In genomic region chr9:120901704-120902103, GRCh38 we compare ENCODE assay signal across 15 cellular contexts. TPM values are rescaled to one million over a fixed set of nuclear protein-coding genes. Genes with fewer than 3 reads are reported as not detected.
A peak's percentile ranks its signal among the peaks of the same experiment; 100 is the strongest.
DNase-seq lines count a peak whose midpoint lies in the region; ATAC-seq, FAIRE-seq and TF ChIP-seq lines count a peak whose summit lies in the region.
"Had no signal": no experiment of that assay in that cellular context is flagged by ENCODE, and none has a peak within 500 bp of the region (broad histone marks: within the 10 kb centered on the region; RNA-seq: fewer than 3 reads in every experiment).

No MANE protein-coding gene starts in this region.

- peak overlapping the region in 1 of 2 experiments; percentile 15; a peak in 1 of 4 replicates for H3K9ac ChIP-seq in K562 (ENCODE audit: insufficient read depth in 1 of 2, low read depth in 2 of 2, low read length in 2 of 2)

- no TSS peak for BruUV-seq in K562 (replicated peaks; lab: Mats Ljungman, UMichigan)

- TF ChIP-seq POLR2A in K562 (conservative IDR thresholded peaks at IDR 0.05): no peak
- TF ChIP-seq POLR2A in right lobe of liver (IDR thresholded peaks at IDR 0.05): no peak

- no peak for FAIRE-seq in K562 (lab: Jason Lieb, UNC)
- FAIRE-seq: astrocyte had no signal

- POLR2A ChIA-PET in CD4-positive, alpha-beta T cell (lab: Charles Lee): interaction anchor here (5.9 to 36.2 kb wide), 3 partner anchors 12 to 28 kb away, joined by 68 to 1343 read pairs (median 570); partner anchors contain the start of gene TRAF1
- POLR2A ChIA-PET in K562 (lab: Yijun Ruan, JAX): interaction anchor here (0.6 to 22.9 kb wide), 5 partner anchors 7 to 65 kb away, joined by 3 to 464 read pairs (median 4); partner anchors contain the start of gene PHF19

- H4K20me1 ChIP-seq in K562 (replicated peaks; ENCODE audit: control insufficient read depth, insufficient read depth, low read length): no peaks in the 10 kb centered on the region

- H3K4me1 ChIP-seq in K562 (replicated peaks in 1 of 2; ENCODE audit: control insufficient read depth in 2 of 2, insufficient read depth in 2 of 2, low read length in 2 of 2) (peaks cover 41 to 44% of the 10 kb centered on the region in 2 experiments), right lobe of liver (no peaks in the 10 kb centered on the region)

- H3K27ac ChIP-seq in CD4-positive, alpha-beta T cell (ENCODE audit: low read depth, low read length): peak overlapping the region; percentile 93
- H3K27ac ChIP-seq in K562 (ENCODE audit: extremely low read depth, low read depth, low read length): no peak overlapping the region
- H3K27ac ChIP-seq in right lobe of liver: no peak overlapping the region
- H3K27ac ChIP-seq: 22Rv1, left ventricle myocardium inferior had no signal

- H3K4me3 ChIP-seq in K562 (no peak overlapping the region), right lobe of liver (no peak overlapping the region)
- H3K4me3 ChIP-seq: left ventricle myocardium inferior had no signal

- DNase-seq in DMS53 (lab: John Stamatoyannopoulos, UW) (peak; percentile 69), DMS53 treated with DMSO at 0.1 percent for 48 hours (lab: John Stamatoyannopoulos, UW; ENCODE audit: unreplicated experiment) (no peak), NCI-H510A treated with DMSO at 0.1 percent for 48 hours (lab: John Stamatoyannopoulos, UW) (peak; percentile 93), K562 (ENCODE audit: extremely low read depth in 1 of 4, low spot score in 3 of 4) (no peak), right lobe of liver (no peak), NCI-H1930 (lab: John Stamatoyannopoulos, UW) (no peak)
- DNase-seq in CD4-positive, alpha-beta T cell: no peak
- DNase-seq: COR-L47, dermis blood vessel endothelial cell, left ventricle myocardium inferior, T-helper 9 cell had no signal

- no peaks in the 10 kb centered on the region for H3K27me3 Mint-ChIP-seq in CD4-positive, alpha-beta T cell

- in situ Hi-C loops in K562 (cut with MboI): no loop called here

- H3K27me3 ChIP-seq in CD4-positive, alpha-beta T cell (ENCODE audit: control insufficient read depth, insufficient read depth, low read length): no peaks in the 10 kb centered on the region
- H3K27me3 ChIP-seq in K562 (ENCODE audit: control insufficient read depth in 2 of 2, insufficient read depth in 2 of 2, low read length in 2 of 2) (no peaks in the 10 kb centered on the region), right lobe of liver (no peaks in the 10 kb centered on the region)

- no peaks in the 10 kb centered on the region for H3K9me3 Mint-ChIP-seq in CD4-positive, alpha-beta T cell

- no peaks in the 10 kb centered on the region for H3K9me1 ChIP-seq in K562 (ENCODE audit: control insufficient read depth, insufficient read depth, low read length)

- H3K4me2 ChIP-seq in K562 (ENCODE audit: insufficient read depth, low read length): no peak overlapping the region

- intact Hi-C loops in CD4-positive, alpha-beta T cell (cut with DNase I, micrococcal nuclease): no loop called here
- intact Hi-C loops in K562 (cut with micrococcal nuclease): no loop called here
- intact Hi-C loops in right lobe of liver (cut with DNase I): no loop called here

- no peaks in the 10 kb centered on the region for H3K79me2 ChIP-seq in K562 (ENCODE audit: control insufficient read depth, insufficient read depth, low read length)

- peak overlapping the region; percentile 49 for H3K4me3 Mint-ChIP-seq in CD4-positive, alpha-beta T cell

- peaks cover 51% of the 10 kb centered on the region for H3K36me3 Mint-ChIP-seq in CD4-positive, alpha-beta T cell (ENCODE audit: low read depth)

- peak overlapping the region; percentile 4 for H2AFZ ChIP-seq in K562 (ENCODE audit: low read depth, low read length)

- H3K4me1 Mint-ChIP-seq in CD4-positive, alpha-beta T cell (ENCODE audit: low read depth): peaks cover 87% of the 10 kb centered on the region

- peak overlapping the region; percentile 99 for H3K27ac Mint-ChIP-seq in CD4-positive, alpha-beta T cell

- TF ChIP-seq RAD21 in K562 (CRISPR knock-in tag; conservative IDR thresholded peaks at IDR 0.05 in 1 of 2, IDR thresholded peaks at IDR 0.05 in 1 of 2): no peak

- H3K36me3 ChIP-seq in K562 (ENCODE audit: control insufficient read depth, insufficient read depth, low read length): no peaks in the 10 kb centered on the region
- no peaks in the 10 kb centered on the region for H3K36me3 ChIP-seq in right lobe of liver

- TF ChIP-seq CTCF in CD4-positive, alpha-beta T cell (IDR thresholded peaks at IDR 0.05): no peak
- TF ChIP-seq CTCF in K562 (IDR thresholded peaks at IDR 0.05 in 2 of 3, conservative IDR thresholded peaks at IDR 0.05 in 1 of 3; ENCODE audit: insufficient read depth in 2 of 3, low read depth in 1 of 3, low read length in 3 of 3) (no peak), right lobe of liver (IDR thresholded peaks at IDR 0.05) (no peak)

- no peak for ATAC-seq in CD4-positive, alpha-beta T cell (ENCODE audit: poor library complexity)
- ATAC-seq in K562: no peak
- no peak for ATAC-seq in right lobe of liver
- ATAC-seq in GM21367 (IDR thresholded peaks at IDR 0.05; ENCODE audit: unreplicated experiment): no peak
- ATAC-seq: right cardiac atrium had no signal

- WGBS in K562 (ENCODE audit: insufficient coverage, low coverage, missing lambda C conversion rate): 57% methylated on average over 4 of the region's 4 CpGs
- 100% methylated on average over 2 of the region's 4 CpGs for WGBS in right lobe of liver (ENCODE audit: insufficient coverage, low coverage, low lambda C conversion rate, missing lambda C conversion rate)

- no peaks in the 10 kb centered on the region for H3K9me3 ChIP-seq in CD4-positive, alpha-beta T cell (ENCODE audit: control insufficient read depth, low read length)
- H3K9me3 ChIP-seq in K562 (replicated peaks; ENCODE audit: control insufficient read depth, insufficient read depth, low read depth, low read length) (no peaks in the 10 kb centered on the region), right lobe of liver (no peaks in the 10 kb centered on the region)
- H3K9me3 ChIP-seq: left ventricle myocardium inferior had no signal

- no peak for TF ChIP-seq EP300 in K562 (IDR thresholded peaks at IDR 0.05; ENCODE audit: low read length)

- CTCF ChIA-PET in CD4-positive, alpha-beta T cell (lab: Charles Lee): no interaction called here
- CTCF ChIA-PET in K562 (lab: Yijun Ruan, JAX; ENCODE audit: low intra/inter-chr PET ratio): no interaction called here

RNA-seq across cellular contexts. Expression of gene PHF19, which starts 24.7 kb away (rescaled TPM):
- 10 to 100 TPM; 60.3 to 63.0 TPM for total RNA-seq in CD4-positive, alpha-beta T cell
- total RNA-seq in K562 (2011; cell fraction: chromatin; rRNA removed; ENCODE audit: low replicate concordance): 622 and 1,187 TPM in 2 replicates
- 570 and 625 TPM in 2 replicates for total RNA-seq in K562 (2011; cell fraction: nucleolus; rRNA removed)
- 592 and 663 TPM in 2 replicates for total RNA-seq in K562 (2011; cell fraction: nucleoplasm; rRNA removed)
- total RNA-seq in K562 (2014; rRNA removed) (255 and 312 TPM in 2 replicates), K562 (2014; rRNA removed; fragmentation: Illumina TruSeq; extraction: Trizol) (191 and 211 TPM in 2 replicates), K562 (2015; rRNA removed; fragmentation: Illumina TruSeq; extraction: Trizol) (240 and 241 TPM in 2 replicates), K562 (2021) (372 and 373 TPM in 2 replicates), right lobe of liver (1 to 10 TPM; 2.2 to 8.0 (median 5.2) TPM)
- polyA plus RNA-seq in K562 (2011; rRNA removed) (403 and 414 TPM in 2 replicates), K562 (2014; fragmentation: Illumina TruSeq; extraction: Trizol) (292 and 365 TPM in 2 replicates), K562 (2014; fragmentation: Nextera tagmentation; extraction: Ambion mirVana) (100 to 1,000 TPM in 1 of 2 experiments, 10 to 100 TPM in 1; 95.8 to 140 TPM), K562 (2014; rRNA removed) (312 TPM in 2 replicates)
- 475 and 721 TPM in 2 replicates for polyA plus RNA-seq in K562 (2011; cell fraction: cytosol; rRNA removed)
- polyA plus RNA-seq in K562 (2011; cell fraction: nucleus; rRNA removed): 1,109 and 1,436 TPM in 2 replicates
- 275 and 342 TPM in 2 replicates for polyA plus RNA-seq in K562 (2012)
- polyA minus RNA-seq in K562 (2011; rRNA and poly(A)+ RNA removed): 333 and 440 TPM in 2 replicates
- polyA minus RNA-seq in K562 (2011; cell fraction: cytosol; rRNA and poly(A)+ RNA removed): 286 and 300 TPM in 2 replicates
- 297 and 330 TPM in 2 replicates for polyA minus RNA-seq in K562 (2011; cell fraction: nucleus; rRNA and poly(A)+ RNA removed)

RNA-seq across cellular contexts. Expression of gene TRAF1, which starts 24.9 kb away (rescaled TPM):
- 10 to 100 TPM; 60.3 to 61.7 TPM for total RNA-seq in CD4-positive, alpha-beta T cell
- 2.6 and 5.9 TPM in 2 replicates for total RNA-seq in K562 (2011; cell fraction: chromatin; rRNA removed; ENCODE audit: low replicate concordance)
- 3.0 and 4.3 TPM in 2 replicates for total RNA-seq in K562 (2011; cell fraction: nucleolus; rRNA removed)
- total RNA-seq in K562 (2011; cell fraction: nucleoplasm; rRNA removed): 2.1 and 2.3 TPM in 2 replicates
- total RNA-seq in K562 (2014; rRNA removed): not detected in 2 replicates
- 0.04 TPM in 1 of 2 replicates, not detected in the other for total RNA-seq in K562 (2014; rRNA removed; fragmentation: Illumina TruSeq; extraction: Trizol)
- 0.04 TPM in 1 of 2 replicates, not detected in the other for total RNA-seq in K562 (2015; rRNA removed; fragmentation: Illumina TruSeq; extraction: Trizol)
- 0.38 and 0.47 TPM in 2 replicates for total RNA-seq in K562 (2021)
- 0.37 and 1.1 TPM in 2 replicates for polyA plus RNA-seq in K562 (2011; rRNA removed)
- 0.29 and 1.3 TPM in 2 replicates for polyA plus RNA-seq in K562 (2011; cell fraction: cytosol; rRNA removed)
- 0.18 and 1.4 TPM in 2 replicates for polyA plus RNA-seq in K562 (2011; cell fraction: nucleus; rRNA removed)
- 0.13 and 0.18 TPM in 2 replicates for polyA plus RNA-seq in K562 (2012)
- polyA plus RNA-seq in K562 (2014; fragmentation: Illumina TruSeq; extraction: Trizol): 0.06 and 0.12 TPM in 2 replicates
- polyA plus RNA-seq in K562 (2014; fragmentation: Nextera tagmentation; extraction: Ambion mirVana): under 1 TPM in 1 of 2 experiments, not detected in 1; 0.01 TPM
- polyA plus RNA-seq in K562 (2014; rRNA removed): 0.01 and 0.03 TPM in 2 replicates
- 1.3 and 3.1 TPM in 2 replicates for polyA minus RNA-seq in K562 (2011; rRNA and poly(A)+ RNA removed)
- 0.76 TPM in 1 of 2 replicates, not detected in the other for polyA minus RNA-seq in K562 (2011; cell fraction: cytosol; rRNA and poly(A)+ RNA removed)
- 0.89 and 2.3 TPM in 2 replicates for polyA minus RNA-seq in K562 (2011; cell fraction: nucleus; rRNA and poly(A)+ RNA removed)
- total RNA-seq in right lobe of liver: 1 to 10 TPM in 5 of 6 experiments, under 1 TPM in 1; 0.99 to 2.5 (median 2.1) TPM

RNA-seq across cellular contexts. Expression of gene PSMD5, which starts 59.0 kb away (rescaled TPM):
- 10 to 100 TPM; 35.4 to 44.3 TPM for total RNA-seq in CD4-positive, alpha-beta T cell
- total RNA-seq in K562 (2011; cell fraction: chromatin; rRNA removed; ENCODE audit: low replicate concordance): 59.3 and 197 TPM in 2 replicates
- total RNA-seq in K562 (2011; cell fraction: nucleolus; rRNA removed): 30.2 and 45.4 TPM in 2 replicates
- 90.6 and 121 TPM in 2 replicates for total RNA-seq in K562 (2011; cell fraction: nucleoplasm; rRNA removed)
- total RNA-seq in K562 (2014; rRNA removed) (51.0 and 55.3 TPM in 2 replicates), K562 (2014; rRNA removed; fragmentation: Illumina TruSeq; extraction: Trizol) (76.3 and 83.0 TPM in 2 replicates), K562 (2015; rRNA removed; fragmentation: Illumina TruSeq; extraction: Trizol) (65.1 and 72.5 TPM in 2 replicates), K562 (2021) (136 and 148 TPM in 2 replicates), right lobe of liver (10 to 100 TPM; 14.1 to 29.2 (median 21.5) TPM)
- polyA plus RNA-seq in K562 (2011; rRNA removed) (107 and 148 TPM in 2 replicates), K562 (2014; fragmentation: Illumina TruSeq; extraction: Trizol) (90.1 and 114 TPM in 2 replicates), K562 (2014; fragmentation: Nextera tagmentation; extraction: Ambion mirVana) (10 to 100 TPM; 46.4 to 60.9 TPM), K562 (2014; rRNA removed) (89.4 and 95.6 TPM in 2 replicates)
- 39.0 and 70.9 TPM in 2 replicates for polyA plus RNA-seq in K562 (2011; cell fraction: cytosol; rRNA removed)
- polyA plus RNA-seq in K562 (2011; cell fraction: nucleus; rRNA removed): 34.5 and 37.0 TPM in 2 replicates
- polyA plus RNA-seq in K562 (2012): 54.7 and 61.5 TPM in 2 replicates
- polyA minus RNA-seq in K562 (2011; rRNA and poly(A)+ RNA removed): 115 and 116 TPM in 2 replicates
- polyA minus RNA-seq in K562 (2011; cell fraction: cytosol; rRNA and poly(A)+ RNA removed): 48.7 and 58.2 TPM in 2 replicates
- 28.4 and 53.9 TPM in 2 replicates for polyA minus RNA-seq in K562 (2011; cell fraction: nucleus; rRNA and poly(A)+ RNA removed)

Comparison
In these comparisons a context has a peak if more than half of its experiments do, and no peak if none do; other contexts are left out.
1. DNase-seq: peak in DMS53 (single experiment) and NCI-H510A treated with DMSO at 0.1 percent for 48 hours (single experiment); none in DMS53 treated with DMSO at 0.1 percent for 48 hours (single experiment), CD4-positive, alpha-beta T cell (0 of 10), K562 (0 of 4), right lobe of liver (0 of 3) and NCI-H1930 (0 of 2).
2. RNA of gene PHF19, which starts 24.7 kb away (total RNA-seq): 191 to 1,187 TPM in K562 and 60.3 to 63.0 TPM in CD4-positive, alpha-beta T cell; 2.2 to 8.0 TPM in right lobe of liver; every median in the first group is over 4 times any median in the second.
3. RNA of gene TRAF1, which starts 24.9 kb away (total RNA-seq): 60.3 to 61.7 TPM in CD4-positive, alpha-beta T cell; 0.99 to 2.5 TPM in right lobe of liver and 0.04 to 5.9 TPM in K562; every median in the first group is over 4 times any median in the second.